In the genomic region with DNA sequence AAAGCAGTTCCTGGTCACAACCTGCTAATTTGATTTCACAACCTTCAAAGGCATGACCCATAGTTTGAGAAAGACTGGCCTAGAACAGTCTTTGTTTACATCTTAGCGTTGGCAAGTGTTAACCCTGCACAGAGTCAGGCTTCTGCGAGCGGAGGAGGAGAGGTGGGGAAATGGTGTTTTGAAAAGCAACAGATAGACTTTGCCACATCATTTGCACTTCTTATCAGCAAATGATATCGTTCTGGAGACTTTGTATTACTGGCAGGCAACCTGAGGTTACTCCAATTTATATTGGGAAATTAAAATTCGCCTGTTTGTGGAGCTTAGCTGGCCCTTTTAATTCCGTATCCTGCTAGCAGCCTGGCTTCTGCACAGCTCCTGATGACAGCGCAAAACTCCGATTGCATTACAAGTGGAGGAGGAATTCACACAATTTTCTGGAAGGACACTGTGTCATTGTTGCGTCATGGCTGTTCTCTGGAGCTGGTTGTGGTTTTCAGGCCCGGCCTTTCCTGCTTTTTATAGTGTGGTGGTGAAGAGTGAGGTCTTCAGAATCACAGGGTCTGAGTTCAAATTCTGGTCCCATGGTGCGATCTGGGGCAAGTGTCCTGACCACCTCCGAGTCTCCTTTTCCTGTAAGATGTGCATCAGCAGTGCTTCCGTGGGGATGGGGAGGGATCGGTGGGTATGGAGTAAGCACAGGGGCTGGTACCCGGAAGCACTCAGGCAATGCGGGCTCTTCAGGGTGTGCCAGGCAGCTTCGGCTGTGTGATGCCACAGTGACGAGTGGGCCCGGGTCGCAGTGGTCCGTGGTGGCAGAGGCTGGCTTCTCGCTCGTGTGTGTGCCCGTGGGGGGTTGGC, we compare ENCODE assay signal across 9 cellular contexts. TPM values are rescaled to one million over a fixed set of nuclear protein-coding genes. Genes with fewer than 3 reads are reported as not detected.
DNase-seq lines count a peak whose midpoint lies in the region; ATAC-seq and TF ChIP-seq lines count a peak whose summit lies in the region.
"Had no signal": no experiment of that assay in that cellular context is flagged by ENCODE, and none has a peak within 500 bp of the region (broad histone marks: within the 10 kb centered on the region; RNA-seq: fewer than 3 reads in every experiment).

No MANE protein-coding gene starts in this region.

- H3K4me1 Mint-ChIP-seq in activated CD4-positive, alpha-beta T cell treated with anti-CD3 and anti-CD28 coated beads, Interleukin-2, amount 10 ng/mL, durations not matched to agents 24 days and 14 days, result no peaks in the 10 kb centered on the region

- H3K4me1 ChIP-seq in right lobe of liver (peaks cover 0 to 75% (median 39%) of the 10 kb centered on the region in 4 donors), tibial artery (peaks cover 7 to 56% (median 32%) of the 10 kb centered on the region in 4 donors)

- H3K4me3 ChIP-seq in right lobe of liver, result no peak overlapping the region
- no peak overlapping the region for H3K4me3 ChIP-seq in tibial artery

- H3K27ac ChIP-seq in right lobe of liver (peak overlapping the region; percentile 73 to 97 (median 97)), tibial artery (peak overlapping the region; percentile 69 to 82)

- peak; percentile 53 to 66 (median 60) for ATAC-seq in right lobe of liver
- ATAC-seq in HG03025 (IDR thresholded peaks at IDR 0.05; ENCODE audit: low FRiP score, unreplicated experiment), result no peak

- no peaks in the 10 kb centered on the region for H3K9me3 ChIP-seq in right lobe of liver
- no peaks in the 10 kb centered on the region for H3K9me3 ChIP-seq in tibial artery

- intact Hi-C loops in right lobe of liver (cut with DNase I), result loop anchor here in 1 of 2 donors (10.0 kb wide), 1 partner anchor 49 kb away; no protein-coding TSS in a partner anchor
- intact Hi-C loops in tibial artery (cut with DNase I; ENCODE audit: low total_unique reads), result no loop called here
- intact Hi-C loops in activated CD4-positive, alpha-beta T cell treated with anti-CD3 and anti-CD28 coated beads, Interleukin-2, amount 10 ng/mL, durations not matched to agents 24 days and 14 days (cut with micrococcal nuclease), result no loop called here

- H3K27me3 ChIP-seq in right lobe of liver (no peaks in the 10 kb centered on the region), tibial artery (no peaks in the 10 kb centered on the region)

- no peaks in the 10 kb centered on the region for H3K36me3 ChIP-seq in right lobe of liver
- H3K36me3 ChIP-seq in tibial artery, result no peaks in the 10 kb centered on the region

- H3K27ac Mint-ChIP-seq in activated CD4-positive, alpha-beta T cell treated with anti-CD3 and anti-CD28 coated beads, Interleukin-2, amount 10 ng/mL, durations not matched to agents 24 days and 14 days, result no peak overlapping the region

- TF ChIP-seq CTCF in right lobe of liver (IDR thresholded peaks at IDR 0.05), result no peak
- TF ChIP-seq CTCF in tibial artery (IDR thresholded peaks at IDR 0.05), result no peak

- H3K27me3 Mint-ChIP-seq in activated CD4-positive, alpha-beta T cell treated with anti-CD3 and anti-CD28 coated beads, Interleukin-2, amount 10 ng/mL, durations not matched to agents 24 days and 14 days, result no peaks in the 10 kb centered on the region

- 15% methylated on average over 9 of the region's 24 CpGs for WGBS in right lobe of liver (ENCODE audit: insufficient coverage, low coverage, low lambda C conversion rate, missing lambda C conversion rate)

- in situ Hi-C loops in KBM-7 (cut with MboI; ENCODE audit: low pct_unique_long_range_greater_than_20kb, low sequenced_read_pairs), result no loop called here
- in situ Hi-C loops in T47D (cut with HindIII; ENCODE audit: low pct_unique_long_range_greater_than_20kb, low sequenced_read_pairs), result no loop called here

- peak; percentile 84 for DNase-seq in KBM-7
- DNase-seq in T47D (ENCODE audit: low read depth in 1 of 2, low spot score in 1 of 2), result peak; percentile 22 to 82
- DNase-seq in right lobe of liver, result peak; percentile 56 to 92 (median 75)
- DNase-seq in tibial artery, result peak; percentile 87 to 90
- DNase-seq in activated CD4-positive, alpha-beta T cell treated with anti-CD3 and anti-CD28 coated beads, Interleukin-2, amount 10 ng/mL, durations not matched to agents 24 days and 14 days, result no peak
- DNase-seq in NCI-H82 (lab: John Stamatoyannopoulos, UW), result no peak
- DNase-seq in NCI-H526 treated with DMSO at 0.1 percent for 48 hours (lab: John Stamatoyannopoulos, UW), result no peak

- peak; percentile 54 for TF ChIP-seq POLR2A in right lobe of liver (IDR thresholded peaks at IDR 0.05)

- no peaks in the 10 kb centered on the region for H3K9me3 Mint-ChIP-seq in activated CD4-positive, alpha-beta T cell treated with anti-CD3 and anti-CD28 coated beads, Interleukin-2, amount 10 ng/mL, durations not matched to agents 24 days and 14 days
- H3K9me3 Mint-ChIP-seq: neural crest cell had no signal

- no peaks in the 10 kb centered on the region for H3K36me3 Mint-ChIP-seq in activated CD4-positive, alpha-beta T cell treated with anti-CD3 and anti-CD28 coated beads, Interleukin-2, amount 10 ng/mL, durations not matched to agents 24 days and 14 days (ENCODE audit: low read depth)

- no peak overlapping the region for H3K4me3 Mint-ChIP-seq in activated CD4-positive, alpha-beta T cell treated with anti-CD3 and anti-CD28 coated beads, Interleukin-2, amount 10 ng/mL, durations not matched to agents 24 days and 14 days
- H3K4me3 Mint-ChIP-seq: neural crest cell had no signal

RNA-seq across cellular contexts. Expression of a gene that starts 49.1 kb away (rescaled TPM):
- total RNA-seq in right lobe of liver, result 10 to 100 TPM in 3 of 6 experiments, 1 to 10 TPM in 3; 3.6 to 20.2 (median 12.8) TPM
- 0.49 and 1.2 TPM in 2 replicates for total RNA-seq in activated CD4-positive, alpha-beta T cell treated with anti-CD3 and anti-CD28 coated beads, Interleukin-2, amount 10 ng/mL, durations not matched to agents 24 days and 14 days

RNA-seq across cellular contexts. Expression of a gene that starts 55.2 kb away (rescaled TPM):
- 1 to 10 TPM; 3.7 to 7.3 (median 6.4) TPM for total RNA-seq in right lobe of liver
- 10.5 and 11.9 TPM in 2 replicates for total RNA-seq in activated CD4-positive, alpha-beta T cell treated with anti-CD3 and anti-CD28 coated beads, Interleukin-2, amount 10 ng/mL, durations not matched to agents 24 days and 14 days

Comparison
In these comparisons a context has a peak if more than half of its experiments do, and no peak if none do; other contexts are left out.
1. DNase-seq: peak in KBM-7 (single experiment), T47D (2 of 2), right lobe of liver (3 of 3) and tibial artery (2 of 2); none in activated CD4-positive, alpha-beta T cell treated with anti-CD3 and anti-CD28 coated beads, Interleukin-2, amount 10 ng/mL, durations not matched to agents 24 days and 14 days (single experiment), NCI-H82 (single experiment) and NCI-H526 treated with DMSO at 0.1 percent for 48 hours (single experiment).